In the genomic region with DNA sequence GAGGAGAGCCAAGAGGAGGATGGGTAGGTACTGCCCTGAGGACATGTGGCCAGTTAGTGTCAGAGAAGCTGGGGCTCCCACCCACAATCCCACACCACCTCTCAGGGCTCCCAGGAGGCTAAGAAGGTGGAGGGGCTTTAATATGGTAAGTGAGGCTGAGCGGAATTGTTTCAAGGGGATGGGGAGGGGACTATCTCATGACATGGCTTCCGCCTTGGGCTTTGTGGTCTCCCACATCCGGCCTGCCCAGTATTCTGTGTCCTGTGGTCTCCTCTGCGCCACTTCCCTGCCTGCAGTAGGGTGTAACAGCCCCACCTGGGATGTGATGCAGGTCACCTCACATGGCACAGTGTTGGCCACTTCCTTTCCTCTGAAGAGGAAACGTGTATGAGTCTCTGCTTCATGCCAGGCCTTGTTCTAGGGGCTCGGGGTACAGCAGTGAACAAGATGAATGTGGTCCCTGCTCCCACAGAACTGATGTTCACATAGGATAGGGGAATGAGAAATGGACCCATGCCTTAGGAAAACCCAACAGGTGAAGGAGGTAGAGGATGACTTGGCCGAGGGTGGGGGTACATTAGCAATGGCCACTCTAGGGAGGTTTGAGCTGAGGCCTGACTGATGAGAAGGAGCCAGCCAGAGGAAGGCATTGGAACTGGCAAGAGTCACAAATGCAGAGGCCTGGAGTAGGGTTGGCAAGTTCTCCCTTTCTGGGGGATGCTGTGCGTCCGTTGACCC, we compare ENCODE assay signal across 9 cellular contexts. TPM values are rescaled to one million over a fixed set of nuclear protein-coding genes. Genes with fewer than 3 reads are reported as not detected.
DNase-seq lines count a peak whose midpoint lies in the region; ATAC-seq, FAIRE-seq and TF ChIP-seq lines count a peak whose summit lies in the region.
"Had no signal": no experiment of that assay in that cellular context is flagged by ENCODE, and none has a peak within 500 bp of the region (broad histone marks: within the 10 kb centered on the region; RNA-seq: fewer than 3 reads in every experiment).

No MANE protein-coding gene starts in this region.

- TF ChIP-seq POLR2A in H54 (IDR thresholded peaks at IDR 0.05; ENCODE audit: low read depth, low read length): no peak

- H3K27ac Mint-ChIP-seq in CD4-positive, alpha-beta T cell: peak overlapping the region; percentile 93
- H3K27ac Mint-ChIP-seq in type B pancreatic cell: no peak overlapping the region

- peaks cover 17% of the 10 kb centered on the region for H3K36me3 Mint-ChIP-seq in CD4-positive, alpha-beta T cell (ENCODE audit: low read depth)
- H3K36me3 Mint-ChIP-seq in type B pancreatic cell: no peaks in the 10 kb centered on the region

- no peak overlapping the region for H3K4me3 ChIP-seq in coronary artery
- H3K4me3 ChIP-seq: adrenal gland had no signal

- intact Hi-C loops in CD4-positive, alpha-beta T cell (cut with DNase I, micrococcal nuclease): loop anchor here in 1 of 2 experiments (1.0 kb wide), 1 partner anchor 18 kb away; a partner anchor contains a TSS

- peaks cover 21% of the 10 kb centered on the region for H3K9me3 ChIP-seq in CD4-positive, alpha-beta T cell (ENCODE audit: control insufficient read depth, low read length)
- H3K9me3 ChIP-seq: adrenal gland had no signal

- H3K4me1 Mint-ChIP-seq in CD4-positive, alpha-beta T cell (ENCODE audit: low read depth): peaks cover 35% of the 10 kb centered on the region
- no peaks in the 10 kb centered on the region for H3K4me1 Mint-ChIP-seq in type B pancreatic cell (ENCODE audit: unreplicated experiment)

- FAIRE-seq in H54 (lab: Jason Lieb, UNC): no peak

- POLR2A ChIA-PET in CD4-positive, alpha-beta T cell (lab: Charles Lee): interaction anchor here (0.8 to 9.6 kb wide), 6 partner anchors 11 to 289 kb away, joined by 3 to 146 read pairs (median 4); a partner anchor contains a TSS

- no peaks in the 10 kb centered on the region for H3K27me3 Mint-ChIP-seq in CD4-positive, alpha-beta T cell
- H3K27me3 Mint-ChIP-seq in type B pancreatic cell: peaks cover 18% of the 10 kb centered on the region

- peak; percentile 74 for ATAC-seq in CD4-positive, alpha-beta T cell (ENCODE audit: poor library complexity)
- peak; percentile 39 for ATAC-seq in HG03432 (IDR thresholded peaks at IDR 0.05; ENCODE audit: unreplicated experiment)
- ATAC-seq in GM18867 (IDR thresholded peaks at IDR 0.05; ENCODE audit: unreplicated experiment): no peak

- DNase-seq in CD4-positive, alpha-beta T cell: peak; percentile 42 to 84 (median 60)
- DNase-seq in activated CD4-positive, alpha-beta T cell treated with anti-CD3 and anti-CD28 coated beads, Interleukin-2, amount 50 U/mL, for 4 hours: peak; percentile 20 to 32
- DNase-seq in islet precursor cell: peak; percentile 47
- no peak for DNase-seq in type B pancreatic cell (ENCODE audit: extremely low spot score, unreplicated experiment)
- no peak for DNase-seq in coronary artery (ENCODE audit: low spot score)
- no peak for DNase-seq in H54 (ENCODE audit: insufficient read length, low spot score)

- CTCF ChIA-PET in CD4-positive, alpha-beta T cell (lab: Charles Lee): no interaction called here

- H3K9me3 Mint-ChIP-seq in CD4-positive, alpha-beta T cell: peaks cover 7% of the 10 kb centered on the region
- H3K9me3 Mint-ChIP-seq in type B pancreatic cell: no peaks in the 10 kb centered on the region

- TF ChIP-seq CTCF in CD4-positive, alpha-beta T cell (IDR thresholded peaks at IDR 0.05): no peak
- no peak for TF ChIP-seq CTCF in type B pancreatic cell (conservative IDR thresholded peaks at IDR 0.05)
- no peak for TF ChIP-seq CTCF in coronary artery (IDR thresholded peaks at IDR 0.05)

- peak overlapping the region; percentile 48 for H3K27ac ChIP-seq in CD4-positive, alpha-beta T cell (ENCODE audit: low read depth, low read length)
- no peak overlapping the region for H3K27ac ChIP-seq in coronary artery

- no peaks in the 10 kb centered on the region for H3K27me3 ChIP-seq in CD4-positive, alpha-beta T cell (ENCODE audit: control insufficient read depth, insufficient read depth, low read length)
- H3K27me3 ChIP-seq: adrenal gland had no signal

- H3K4me3 Mint-ChIP-seq in CD4-positive, alpha-beta T cell: peak overlapping the region; percentile 85
- peak overlapping the region; percentile 58 for H3K4me3 Mint-ChIP-seq in type B pancreatic cell

RNA-seq across cellular contexts. Expression of a gene that starts 3.2 kb away (rescaled TPM):
- total RNA-seq in CD4-positive, alpha-beta T cell: 10 to 100 TPM; 30.5 to 30.6 TPM
- total RNA-seq in type B pancreatic cell (ENCODE audit: low replicate concordance): 30.7 and 40.4 TPM in 2 replicates

RNA-seq across cellular contexts. Expression of a gene that starts 14.2 kb away (rescaled TPM):
- total RNA-seq in CD4-positive, alpha-beta T cell: 10 to 100 TPM; 10.8 to 12.1 TPM
- 73.8 and 97.7 TPM in 2 replicates for total RNA-seq in type B pancreatic cell (ENCODE audit: low replicate concordance)

RNA-seq across cellular contexts. Expression of a gene that starts 18.4 kb away (rescaled TPM):
- total RNA-seq in CD4-positive, alpha-beta T cell: 100 to 1,000 TPM; 519 to 546 TPM
- 143 and 220 TPM in 2 replicates for total RNA-seq in type B pancreatic cell (ENCODE audit: low replicate concordance)

Comparison
In these comparisons a context has a peak if more than half of its experiments do, and no peak if none do; other contexts are left out.
1. DNase-seq: peak in CD4-positive, alpha-beta T cell (10 of 10), activated CD4-positive, alpha-beta T cell treated with anti-CD3 and anti-CD28 coated beads, Interleukin-2, amount 50 U/mL, for 4 hours (2 of 2) and islet precursor cell (single experiment); none in type B pancreatic cell (single experiment), coronary artery (single experiment) and H54 (single experiment).